ENCODE assay signal across 22 cellular contexts in the genomic region with DNA sequence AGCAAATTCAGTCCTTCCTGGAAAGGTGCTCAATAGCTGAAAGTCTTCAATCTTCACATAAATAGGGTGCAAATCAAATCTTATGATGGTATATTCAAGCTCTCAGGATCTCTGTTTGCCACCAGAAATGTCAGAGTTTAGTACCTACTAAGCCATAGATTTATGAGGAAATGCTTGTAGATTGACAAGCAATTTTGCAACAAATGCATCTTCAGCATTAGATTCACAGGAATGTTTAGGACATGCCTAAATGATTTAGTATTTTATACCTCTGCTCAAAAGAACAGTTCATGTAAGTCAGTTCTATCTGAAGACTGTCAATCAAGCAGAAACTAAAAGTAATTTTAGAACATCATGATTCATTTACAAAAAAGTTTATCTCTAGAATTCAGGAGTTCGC.
"Had no signal": no experiment of that assay in that cellular context is flagged by ENCODE, and none has a peak within 500 bp of the region (broad histone marks: within the 10 kb centered on the region; RNA-seq: fewer than 3 reads in every experiment).

No MANE protein-coding gene starts in this region.

- H3K4me1 ChIP-seq: breast epithelium, sigmoid colon, stomach, suprapubic skin, tibial nerve, vagina had no signal

- H3K27me3 Mint-ChIP-seq: activated naive CD8-positive, alpha-beta T cell treated with anti-CD3 and anti-CD28 coated beads for 36 hours; memory B cell; natural killer cell treated with Interleukin-12 subunit alpha and Interleukin-12 subunit beta and Interleukin-15 and Interleukin-18, amount 100 ng/mL, for 72 hours; stimulated activated memory B cell treated with anti-CD40 and anti-IgM and Interleukin-4, amounts not matched to agents 10 μg/mL and 1 μg/mL and 100 μg/mL, for 72 hours had no signal

- DNase-seq: activated CD8-positive, alpha-beta memory T cell treated with anti-CD3 and anti-CD28 coated beads, Interleukin-2, amount 50 U/mL, for 48 hours; activated naive CD4-positive, alpha-beta T cell treated with Interleukin-2 at 50 U/mL for 16 hours; activated naive CD8-positive, alpha-beta T cell treated with anti-CD3 and anti-CD28 coated beads for 36 hours; activated T-cell treated with anti-CD3 and anti-CD28 coated beads, Interleukin-2, amount 50 U/mL, for 4 hours; heart right ventricle; islet precursor cell; left cardiac atrium; posterior cingulate gyrus; sigmoid colon; stimulated activated CD4-positive, alpha-beta T cell treated with anti-CD3 and anti-CD28 coated beads, Interleukin-15, amount 100 ng/mL, for 24 hours; stomach had no signal

- H3K9me3 Mint-ChIP-seq: activated naive CD8-positive, alpha-beta T cell treated with anti-CD3 and anti-CD28 coated beads for 36 hours; activated T-helper 2 cell treated with anti-CD3 and anti-CD28 coated beads, Interferon-gamma antibody, Interleukin-2, Interleukin-4, amounts not matched to agents 10 μg/mL and 5 μg/mL and 100 μg/mL, durations not matched to agents 14 hours and 24 hours and 36 hours; WTC11 had no signal

- H3K27ac Mint-ChIP-seq: activated naive CD8-positive, alpha-beta T cell treated with anti-CD3 and anti-CD28 coated beads for 36 hours; activated T-helper 2 cell treated with anti-CD3 and anti-CD28 coated beads, Interferon-gamma antibody, Interleukin-2, Interleukin-4, amounts not matched to agents 10 μg/mL and 5 μg/mL and 100 μg/mL, durations not matched to agents 14 hours and 24 hours and 36 hours; memory B cell; natural killer cell treated with Interleukin-12 subunit alpha and Interleukin-12 subunit beta and Interleukin-15 and Interleukin-18, amount 100 ng/mL, for 72 hours; stimulated activated memory B cell treated with anti-CD40 and anti-IgM and Interleukin-4, amounts not matched to agents 10 μg/mL and 1 μg/mL and 100 μg/mL, for 72 hours; WTC11 had no signal

- H3K4me1 Mint-ChIP-seq: activated naive CD8-positive, alpha-beta T cell treated with anti-CD3 and anti-CD28 coated beads for 36 hours; memory B cell; stimulated activated memory B cell treated with anti-CD40 and anti-IgM and Interleukin-4, amounts not matched to agents 10 μg/mL and 1 μg/mL and 100 μg/mL, for 72 hours; WTC11 had no signal

- H3K27ac ChIP-seq: breast epithelium, coronary artery, heart right ventricle, sigmoid colon, stomach, suprapubic skin, tibial nerve, vagina had no signal

- H3K36me3 ChIP-seq: breast epithelium, heart right ventricle, sigmoid colon, stomach, suprapubic skin, tibial nerve, vagina had no signal

- H3K27me3 ChIP-seq: breast epithelium, heart right ventricle, sigmoid colon, stomach, suprapubic skin, tibial nerve, vagina had no signal

- H3K9me3 ChIP-seq: breast epithelium, heart right ventricle, sigmoid colon, stomach, suprapubic skin, tibial nerve, vagina had no signal

- H3K4me3 Mint-ChIP-seq: activated naive CD8-positive, alpha-beta T cell treated with anti-CD3 and anti-CD28 coated beads for 36 hours; activated T-cell treated with anti-CD3 and anti-CD28 coated beads, Interleukin-2, amount 50 U/mL, for 4 hours; memory B cell; natural killer cell treated with Interleukin-12 subunit alpha and Interleukin-12 subunit beta and Interleukin-15 and Interleukin-18, amount 100 ng/mL, for 72 hours; stimulated activated memory B cell treated with anti-CD40 and anti-IgM and Interleukin-4, amounts not matched to agents 10 μg/mL and 1 μg/mL and 100 μg/mL, for 72 hours; WTC11 had no signal

- H3K36me3 Mint-ChIP-seq: activated naive CD8-positive, alpha-beta T cell treated with anti-CD3 and anti-CD28 coated beads for 36 hours; memory B cell; natural killer cell treated with Interleukin-12 subunit alpha and Interleukin-12 subunit beta and Interleukin-15 and Interleukin-18, amount 100 ng/mL, for 72 hours; stimulated activated memory B cell treated with anti-CD40 and anti-IgM and Interleukin-4, amounts not matched to agents 10 μg/mL and 1 μg/mL and 100 μg/mL, for 72 hours; WTC11 had no signal

- H3K4me3 ChIP-seq: breast epithelium, coronary artery, heart right ventricle, sigmoid colon, smooth muscle cell, stomach, suprapubic skin, tibial nerve, vagina had no signal
